ENCODE assay signal across 18 cellular contexts in genomic region chr6:67121115-67121514, GRCh38.
DNase-seq lines count a peak whose midpoint lies in the region; ATAC-seq, FAIRE-seq and TF ChIP-seq lines count a peak whose summit lies in the region.
"Had no signal": no experiment of that assay in that cellular context is flagged by ENCODE, and none has a peak within 500 bp of the region (broad histone marks: within the 10 kb centered on the region; RNA-seq: fewer than 3 reads in every experiment).

No MANE protein-coding gene starts in this region.

- POLR2A ChIA-PET in HepG2 (lab: Yijun Ruan, JAX), result no interaction called here

- CTCF ChIA-PET in HepG2 (lab: Yijun Ruan, JAX; ENCODE audit: low intra/inter-chr PET ratio, low total read pairs), result no interaction called here

- H3K4me1 ChIP-seq in HepG2 (ENCODE audit: insufficient read depth, low read length), result no peaks in the 10 kb centered on the region
- no peaks in the 10 kb centered on the region for H3K4me1 ChIP-seq in right lobe of liver
- no peaks in the 10 kb centered on the region for H3K4me1 ChIP-seq in thyroid gland
- H3K4me1 ChIP-seq: BLaER1 had no signal

- H3K27me3 ChIP-seq in HepG2 (ENCODE audit: control insufficient read depth in 1 of 2, insufficient read depth in 2 of 2, low read length in 2 of 2), result no peaks in the 10 kb centered on the region
- no peaks in the 10 kb centered on the region for H3K27me3 ChIP-seq in right lobe of liver
- no peaks in the 10 kb centered on the region for H3K27me3 ChIP-seq in thyroid gland
- H3K27me3 ChIP-seq: BLaER1 had no signal

- TF ChIP-seq POLR2A in HepG2 (IDR thresholded peaks at IDR 0.05; ENCODE audit: insufficient read depth in 1 of 2, low read depth in 2 of 2, low read length in 2 of 2), result no peak
- TF ChIP-seq POLR2A in right lobe of liver (IDR thresholded peaks at IDR 0.05), result no peak
- no peak for TF ChIP-seq POLR2A in thyroid gland (IDR thresholded peaks at IDR 0.05)

- H3K36me3 ChIP-seq in HepG2 (replicated peaks in 1 of 2; ENCODE audit: control insufficient read depth in 1 of 2, insufficient read depth in 2 of 2, low read length in 2 of 2) (no peaks in the 10 kb centered on the region), right lobe of liver (no peaks in the 10 kb centered on the region), thyroid gland (no peaks in the 10 kb centered on the region)
- H3K36me3 ChIP-seq: BLaER1 had no signal

- H3K9me3 ChIP-seq in HepG2 (ENCODE audit: low read length) (no peaks in the 10 kb centered on the region), right lobe of liver (no peaks in the 10 kb centered on the region), thyroid gland (no peaks in the 10 kb centered on the region)
- H3K9me3 ChIP-seq: BLaER1 had no signal

- no peaks in the 10 kb centered on the region for H3K79me2 ChIP-seq in HepG2 (ENCODE audit: insufficient read depth, low read length)

- no peak overlapping the region for H2AFZ ChIP-seq in HepG2 (ENCODE audit: low read length)

- FAIRE-seq in HepG2 (lab: Jason Lieb, UNC) (no peak), frontal cortex (lab: Jason Lieb, UNC) (peak; percentile 37)
- FAIRE-seq: G401.6, GM12892, GM19239 had no signal

- H4K20me1 ChIP-seq in HepG2 (ENCODE audit: insufficient read depth, low read length), result no peaks in the 10 kb centered on the region
- H4K20me1 ChIP-seq: BLaER1 had no signal

- DNase-seq in HepG2 (ENCODE audit: low spot score) (no peak), right lobe of liver (no peak), RPMI8226 (peak; percentile 11), frontal cortex (ENCODE audit: low spot score in 2 of 2) (no peak), thyroid gland (no peak)
- DNase-seq: AML-193; CD4-positive, CD25-positive, alpha-beta regulatory T cell; DMS79; HCEC 1CT; KG1 had no signal

- TF ChIP-seq CTCF in HepG2 (CRISPR knock-in tag; IDR thresholded peaks at IDR 0.05) (no peak), right lobe of liver (IDR thresholded peaks at IDR 0.05) (no peak), thyroid gland (IDR thresholded peaks at IDR 0.05) (no peak)

- intact Hi-C loops in HepG2 (cut with micrococcal nuclease; ENCODE audit: unreplicated experiment), result no loop called here
- intact Hi-C loops in right lobe of liver (cut with DNase I), result no loop called here
- intact Hi-C loops in thyroid gland (cut with DNase I), result no loop called here

- H3K4me3 ChIP-seq in HepG2 (replicated peaks in 1 of 3; ENCODE audit: insufficient read depth in 1 of 3, low read depth in 2 of 3, low read length in 3 of 3), result no peak overlapping the region
- H3K4me3 ChIP-seq in right lobe of liver, result no peak overlapping the region
- H3K4me3 ChIP-seq in thyroid gland (replicated peaks in 1 of 3), result no peak overlapping the region
- H3K4me3 ChIP-seq: BLaER1 had no signal

- no peak overlapping the region for H3K9ac ChIP-seq in HepG2 (ENCODE audit: insufficient read depth, low read depth, low read length)
- H3K9ac ChIP-seq: BLaER1 had no signal

- ATAC-seq in HepG2 (no peak), right lobe of liver (no peak), GM18861 (IDR thresholded peaks at IDR 0.05; ENCODE audit: unreplicated experiment) (no peak), SK-N-SH treated with all-trans-retinoic acid at 6 μM for 48 hours (no peak)

- WGBS in HepG2 (ENCODE audit: low lambda C conversion rate), result 8% methylated on average over 3 of the region's 3 CpGs
- 65% methylated on average over 3 of the region's 3 CpGs for WGBS in right lobe of liver (ENCODE audit: insufficient coverage, low coverage, low lambda C conversion rate, missing lambda C conversion rate)
- WGBS in thyroid gland, 2 donors, result 84% methylated on average over 3 of the region's 3 CpGs

- TF ChIP-seq RAD21 in HepG2 (CRISPR knock-in tag; IDR thresholded peaks at IDR 0.05), result no peak
- no peak for TF ChIP-seq RAD21 in Ishikawa (IDR thresholded peaks at IDR 0.05; ENCODE audit: low read depth)

- H3K27ac ChIP-seq in HepG2 (ENCODE audit: extremely low read length, insufficient read depth, low read length) (no peak overlapping the region), right lobe of liver (no peak overlapping the region), thyroid gland (no peak overlapping the region)
- H3K27ac ChIP-seq: BLaER1, HL-60 had no signal

- in situ Hi-C loops in HepG2 (cut with HindIII; ENCODE audit: extremely low pct_ligation_motif_present, low pct_unique_long_range_greater_than_20kb), result no loop called here

- H3K4me2 ChIP-seq in HepG2 (ENCODE audit: low read depth, low read length), result no peak overlapping the region
- H3K4me2 ChIP-seq: BLaER1 had no signal

- TF ChIP-seq EP300 in HepG2 (IDR thresholded peaks at IDR 0.05; ENCODE audit: low read depth in 2 of 2, low read length in 2 of 2) (no peak), HepG2 (CRISPR knock-in tag; IDR thresholded peaks at IDR 0.05; ENCODE audit: borderline replicate concordance) (no peak), Ishikawa (IDR thresholded peaks at IDR 0.05; ENCODE audit: borderline replicate concordance) (no peak)

- no TSS peak for BruUV-seq in HepG2 (replicated peaks; lab: Mats Ljungman, UMichigan)

TF ChIP-seq in HepG2, 621 proteins besides CTCF, POLR2A, EP300 and RAD21:
- TF ChIP-seq LCORL (IDR thresholded peaks at IDR 0.05) (peak; percentile 96), LCORL (CRISPR knock-in tag; IDR thresholded peaks at IDR 0.05) (no peak), NFIC (IDR thresholded peaks at IDR 0.05; ENCODE audit: low read length) (no peak), TRAFD1 (CRISPR knock-in tag; IDR thresholded peaks at IDR 0.05; ENCODE audit: borderline replicate concordance) (no peak)
TF ChIP-seq in HepG2: peak in this region for 1.

TF ChIP-seq in Ishikawa, 13 proteins besides CTCF, POLR2A, EP300 and RAD21:
- TF ChIP-seq FOXM1 (IDR thresholded peaks at IDR 0.05; ENCODE audit: borderline replicate concordance, low read depth) (no peak), TCF12 (IDR thresholded peaks at IDR 0.05; ENCODE audit: low read depth) (no peak), TAF1 (IDR thresholded peaks at IDR 0.05; ENCODE audit: low read depth) (no peak), MAX (IDR thresholded peaks at IDR 0.05) (no peak), NFIC (IDR thresholded peaks at IDR 0.05) (peak; percentile 43), YY1 (IDR thresholded peaks at IDR 0.05; ENCODE audit: low read depth) (no peak), CEBPB (IDR thresholded peaks at IDR 0.05) (no peak), TEAD4 (IDR thresholded peaks at IDR 0.05) (no peak)

TF ChIP-seq in SK-N-SH treated with all-trans-retinoic acid at 6 μM for 48 hours, 23 proteins besides CTCF, POLR2A, EP300 and RAD21:
- TF ChIP-seq CSDC2 (CRISPR knock-in tag; IDR thresholded peaks at IDR 0.05) (no peak), TSHZ2 (CRISPR knock-in tag; IDR thresholded peaks at IDR 0.05) (no peak), PPARA (CRISPR knock-in tag; IDR thresholded peaks at IDR 0.05; ENCODE audit: borderline replicate concordance) (no peak), BACH2 (CRISPR knock-in tag; IDR thresholded peaks at IDR 0.05; ENCODE audit: borderline replicate concordance) (no peak), OSR1 (CRISPR knock-in tag; IDR thresholded peaks at IDR 0.05) (no peak)
- TF ChIP-seq, protein P1, sequence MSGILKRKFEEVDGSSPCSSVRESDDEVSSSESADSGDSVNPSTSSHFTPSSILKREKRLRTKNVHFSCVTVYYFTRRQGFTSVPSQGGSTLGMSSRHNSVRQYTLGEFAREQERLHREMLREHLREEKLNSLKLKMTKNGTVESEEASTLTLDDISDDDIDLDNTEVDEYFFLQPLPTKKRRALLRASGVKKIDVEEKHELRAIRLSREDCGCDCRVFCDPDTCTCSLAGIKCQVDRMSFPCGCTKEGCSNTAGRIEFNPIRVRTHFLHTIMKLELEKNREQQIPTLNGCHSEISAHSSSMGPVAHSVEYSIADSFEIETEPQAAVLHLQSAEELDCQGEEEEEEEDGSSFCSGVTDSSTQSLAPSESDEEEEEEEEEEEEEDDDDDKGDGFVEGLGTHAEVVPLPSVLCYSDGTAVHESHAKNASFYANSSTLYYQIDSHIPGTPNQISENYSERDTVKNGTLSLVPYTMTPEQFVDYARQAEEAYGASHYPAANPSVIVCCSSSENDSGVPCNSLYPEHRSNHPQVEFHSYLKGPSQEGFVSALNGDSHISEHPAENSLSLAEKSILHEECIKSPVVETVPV (CRISPR knock-in tag; IDR thresholded peaks at IDR 0.05), result no peak
